ENCODE assay signal across 1 cellular context in genomic region chr1:7961199-7962010, GRCh38.
TF ChIP-seq lines count a peak whose summit lies in the region.

Gene PARK7 (plus strand): TSS chr1:7961711. CDS start chr1:7962786, 1,075 bp downstream.

TF ChIP-seq in K562, 482 proteins besides CTCF, POLR2A, EP300 and RAD21 (continued from another document and continues in another):
- peak; percentile 89; the same call in 1 of the 2 replicates for TF ChIP-seq ARID4B (CRISPR knock-in tag; IDR thresholded peaks at IDR 0.05)
- no peak for TF ChIP-seq SRSF1 (IDR thresholded peaks at IDR 0.05; ENCODE audit: low read depth, low read length)
- TF ChIP-seq NRF1 (conservative IDR thresholded peaks at IDR 0.05 in 1 of 2, IDR thresholded peaks at IDR 0.05 in 1 of 2): peak; percentile 100
- no peak for TF ChIP-seq HMBOX1 (IDR thresholded peaks at IDR 0.05)
- no peak for TF ChIP-seq NFXL1 (CRISPR knock-in tag; IDR thresholded peaks at IDR 0.05)
- no peak for TF ChIP-seq TAL1 (IDR thresholded peaks at IDR 0.05)
- peak; percentile 71; the same call in 1 of the 2 replicates for TF ChIP-seq MAFF (IDR thresholded peaks at IDR 0.05; ENCODE audit: low read length)
- TF ChIP-seq FOXO4 (CRISPR knock-in tag; IDR thresholded peaks at IDR 0.05): no peak
- no peak for TF ChIP-seq ZNF79 (CRISPR knock-in tag; IDR thresholded peaks at IDR 0.05; ENCODE audit: low read depth)
- TF ChIP-seq TAF9B (IDR thresholded peaks at IDR 0.05; ENCODE audit: partially characterized antibody): peak; percentile 93
- TF ChIP-seq SIX5 (IDR thresholded peaks at IDR 0.05; ENCODE audit: borderline replicate concordance in 1 of 2, insufficient read depth in 1 of 2, low read depth in 1 of 2, low read length in 2 of 2): peak; percentile 41 to 72; a peak in 2 of 4 replicates
- TF ChIP-seq CBX1 (IDR thresholded peaks at IDR 0.05; ENCODE audit: low read depth): no peak; the same call in 1 of the 2 replicates
- TF ChIP-seq CHD4 (IDR thresholded peaks at IDR 0.05; ENCODE audit: insufficient read depth, insufficient replicate concordance, low read depth, low read length, poor library complexity, severe bottlenecking): no peak
- no peak for TF ChIP-seq ATF4 (CRISPR knock-in tag; IDR thresholded peaks at IDR 0.05)
- peak; percentile 6; the same call in 1 of the 2 replicates for TF ChIP-seq MTA1 (IDR thresholded peaks at IDR 0.05; ENCODE audit: borderline replicate concordance)
- no peak for TF ChIP-seq ZFP1 (CRISPR knock-in tag; IDR thresholded peaks at IDR 0.05)
- no peak for TF ChIP-seq DMBX1 (CRISPR knock-in tag; IDR thresholded peaks at IDR 0.05; ENCODE audit: borderline replicate concordance)
- TF ChIP-seq E2F8 (IDR thresholded peaks at IDR 0.05; ENCODE audit: low read depth, partially characterized antibody): no peak
- no peak for TF ChIP-seq SREBF2 (CRISPR knock-in tag; IDR thresholded peaks at IDR 0.05)
- peak; percentile 51; the same call in 1 of the 2 replicates for TF ChIP-seq ETS1 (conservative IDR thresholded peaks at IDR 0.05; ENCODE audit: control insufficient read depth, low read depth, low read length)
- TF ChIP-seq ZNF224 (CRISPR knock-in tag; IDR thresholded peaks at IDR 0.05): no peak
- TF ChIP-seq STAG1 (CRISPR knock-in tag; IDR thresholded peaks at IDR 0.05; ENCODE audit: borderline replicate concordance): no peak
- TF ChIP-seq CREB3 (tag; conservative IDR thresholded peaks at IDR 0.05; ENCODE audit: low read depth): no peak
- peak in 1 of 2 experiments; percentile 69; a peak in 1 of 4 replicates for TF ChIP-seq TRIM24 (IDR thresholded peaks at IDR 0.05)
- no peak for TF ChIP-seq TEAD2 (tag; IDR thresholded peaks at IDR 0.05)
- peak; percentile 96 for TF ChIP-seq SUPT5H (IDR thresholded peaks at IDR 0.05)
- no peak for TF ChIP-seq ZNF551 (CRISPR knock-in tag; IDR thresholded peaks at IDR 0.05)
- no peak for TF ChIP-seq TSHZ1 (CRISPR knock-in tag; IDR thresholded peaks at IDR 0.05)
- peak; percentile 100 for TF ChIP-seq ATF7 (IDR thresholded peaks at IDR 0.05)
- TF ChIP-seq ZNF830 (CRISPR knock-in tag; IDR thresholded peaks at IDR 0.05): 0 out of 2 replicates have a peak, but pooled peaks have one; percentile 30
- no peak for TF ChIP-seq ADNP (tag; IDR thresholded peaks at IDR 0.05)
- TF ChIP-seq CEBPB (tag; IDR thresholded peaks at IDR 0.05): no peak
- no peak for TF ChIP-seq ZNF408 (CRISPR knock-in tag; IDR thresholded peaks at IDR 0.05; ENCODE audit: low read depth)
- no peak for TF ChIP-seq KDM2B (CRISPR knock-in tag; IDR thresholded peaks at IDR 0.05)
- TF ChIP-seq ZNF347 (CRISPR knock-in tag; IDR thresholded peaks at IDR 0.05; ENCODE audit: low read depth): no peak
- peak; percentile 54 for TF ChIP-seq NR2C2 (CRISPR knock-in tag; IDR thresholded peaks at IDR 0.05)
- TF ChIP-seq NR2C2 (tag; IDR thresholded peaks at IDR 0.05): peak; percentile 90
- peak; percentile 96 for TF ChIP-seq ZNF740 (CRISPR knock-in tag; IDR thresholded peaks at IDR 0.05)
- no peak; a peak in 1 of 4 replicates for TF ChIP-seq ZNF740 (tag; IDR thresholded peaks at IDR 0.05)
- no peak for TF ChIP-seq ZEB2 (IDR thresholded peaks at IDR 0.05)
- no peak for TF ChIP-seq ZNF57 (CRISPR knock-in tag; IDR thresholded peaks at IDR 0.05)
- TF ChIP-seq FOXA1 (IDR thresholded peaks at IDR 0.05; ENCODE audit: borderline replicate concordance): no peak
- no peak for TF ChIP-seq LEF1 (IDR thresholded peaks at IDR 0.05)
- no peak for TF ChIP-seq HES1 (IDR thresholded peaks at IDR 0.05; ENCODE audit: low read depth)
- TF ChIP-seq TCF7L2 (IDR thresholded peaks at IDR 0.05; ENCODE audit: low read depth, low read length): peak; percentile 100
- no peak; the same call in 1 of the 2 replicates for TF ChIP-seq BMI1 (IDR thresholded peaks at IDR 0.05; ENCODE audit: low read length)
- TF ChIP-seq FOXK2 (conservative IDR thresholded peaks at IDR 0.05 in 1 of 2, IDR thresholded peaks at IDR 0.05 in 1 of 2; ENCODE audit: low read depth in 2 of 2): peak; percentile 45 to 100
- TF ChIP-seq PHB2 (IDR thresholded peaks at IDR 0.05; ENCODE audit: low read depth): no peak
- TF ChIP-seq ZBTB8A (IDR thresholded peaks at IDR 0.05; ENCODE audit: partially characterized antibody): no peak
